Comparison of ENCODE assay signal across 2 cellular contexts in the genomic region with DNA sequence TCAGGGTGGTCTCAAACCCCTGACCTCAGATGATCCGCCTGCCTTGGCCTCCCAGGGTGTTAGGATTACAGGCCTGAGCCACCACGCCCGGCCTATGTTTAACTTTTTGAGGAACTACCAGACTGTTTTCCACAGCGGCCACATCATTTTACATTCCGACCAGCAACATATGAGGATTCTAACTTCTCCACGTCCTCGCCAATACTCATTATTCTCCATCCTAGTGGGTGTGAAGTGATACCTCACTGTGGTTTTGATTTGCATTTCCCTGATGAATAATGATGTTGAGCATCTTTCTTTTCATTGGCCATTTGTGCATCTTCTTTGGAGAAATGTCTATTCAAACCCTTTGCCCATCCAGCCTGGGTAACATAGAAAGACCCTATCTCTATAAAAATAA.
A peak's percentile ranks its signal among the peaks of the same experiment; 100 is the strongest.
TF ChIP-seq lines count a peak whose summit lies in the region.

No MANE protein-coding gene starts in this region.

TF ChIP-seq in GM12891, 5 proteins besides CTCF, POLR2A, EP300 and RAD21:
- TF ChIP-seq PAX5 (IDR thresholded peaks at IDR 0.05; ENCODE audit: insufficient read depth, low read length, severe bottlenecking) (no peak), SPI1 (IDR thresholded peaks at IDR 0.05; ENCODE audit: low read depth, low read length) (no peak), POU2F2 (IDR thresholded peaks at IDR 0.05; ENCODE audit: low read depth, low read length) (peak; percentile 83), POLR2AphosphoS5 (IDR thresholded peaks at IDR 0.05; ENCODE audit: low read depth, low read length) (no peak), TAF1 (IDR thresholded peaks at IDR 0.05; ENCODE audit: low read depth, low read length) (no peak)
TF ChIP-seq in GM12891: peak in this region for 1.

TF ChIP-seq in GM12878, 131 proteins besides CTCF, POLR2A, EP300 and RAD21:
- TF ChIP-seq MEF2A (IDR thresholded peaks at IDR 0.05; ENCODE audit: insufficient read depth, low read depth, low read length) (no peak), DPF2 (IDR thresholded peaks at IDR 0.05) (peak; percentile 47; the same call in 1 of the 2 replicates), CBFB (IDR thresholded peaks at IDR 0.05; ENCODE audit: low read depth) (peak; percentile 20; the same call in 1 of the 2 replicates), IKZF2 (IDR thresholded peaks at IDR 0.05) (peak; percentile 75), NR2F1 (conservative IDR thresholded peaks at IDR 0.05) (peak; percentile 28; the same call in 1 of the 2 replicates), BHLHE40 (IDR thresholded peaks at IDR 0.05; ENCODE audit: borderline replicate concordance in 1 of 2, low read depth in 2 of 2, low read length in 1 of 2) (0 out of 4 replicates have a peak, but pooled peaks of 1 of the 2 experiments have one; percentile 12), ATF7 (IDR thresholded peaks at IDR 0.05; ENCODE audit: low read depth) (no peak), MTA2 (IDR thresholded peaks at IDR 0.05; ENCODE audit: low read depth) (peak; percentile 66; the same call in 1 of the 2 replicates), EED (IDR thresholded peaks at IDR 0.05; ENCODE audit: low read depth) (0 out of 2 replicates have a peak, but pooled peaks have one; percentile 31), MYC (IDR thresholded peaks at IDR 0.05; ENCODE audit: insufficient read depth, insufficient read length, insufficient replicate concordance, low read length, severe bottlenecking) (no peak), MEF2B (IDR thresholded peaks at IDR 0.05; ENCODE audit: partially characterized antibody, poor library complexity, severe bottlenecking) (peak; percentile 34), IKZF1 (conservative IDR thresholded peaks at IDR 0.05) (peak; percentile 71), RUNX3 (IDR thresholded peaks at IDR 0.05; ENCODE audit: low read length) (peak; percentile 79), ZNF274 (IDR thresholded peaks at IDR 0.05; ENCODE audit: insufficient read depth, insufficient read length) (no peak), POU2F2 (IDR thresholded peaks at IDR 0.05; ENCODE audit: borderline replicate concordance, low read depth, low read length) (peak; percentile 94), MXI1 (IDR thresholded peaks at IDR 0.05; ENCODE audit: low read depth, low read length) (no peak), NBN (IDR thresholded peaks at IDR 0.05) (no peak), MYB (IDR thresholded peaks at IDR 0.05; ENCODE audit: borderline replicate concordance, low read depth, low read length) (no peak)
- TF ChIP-seq, protein P1, sequence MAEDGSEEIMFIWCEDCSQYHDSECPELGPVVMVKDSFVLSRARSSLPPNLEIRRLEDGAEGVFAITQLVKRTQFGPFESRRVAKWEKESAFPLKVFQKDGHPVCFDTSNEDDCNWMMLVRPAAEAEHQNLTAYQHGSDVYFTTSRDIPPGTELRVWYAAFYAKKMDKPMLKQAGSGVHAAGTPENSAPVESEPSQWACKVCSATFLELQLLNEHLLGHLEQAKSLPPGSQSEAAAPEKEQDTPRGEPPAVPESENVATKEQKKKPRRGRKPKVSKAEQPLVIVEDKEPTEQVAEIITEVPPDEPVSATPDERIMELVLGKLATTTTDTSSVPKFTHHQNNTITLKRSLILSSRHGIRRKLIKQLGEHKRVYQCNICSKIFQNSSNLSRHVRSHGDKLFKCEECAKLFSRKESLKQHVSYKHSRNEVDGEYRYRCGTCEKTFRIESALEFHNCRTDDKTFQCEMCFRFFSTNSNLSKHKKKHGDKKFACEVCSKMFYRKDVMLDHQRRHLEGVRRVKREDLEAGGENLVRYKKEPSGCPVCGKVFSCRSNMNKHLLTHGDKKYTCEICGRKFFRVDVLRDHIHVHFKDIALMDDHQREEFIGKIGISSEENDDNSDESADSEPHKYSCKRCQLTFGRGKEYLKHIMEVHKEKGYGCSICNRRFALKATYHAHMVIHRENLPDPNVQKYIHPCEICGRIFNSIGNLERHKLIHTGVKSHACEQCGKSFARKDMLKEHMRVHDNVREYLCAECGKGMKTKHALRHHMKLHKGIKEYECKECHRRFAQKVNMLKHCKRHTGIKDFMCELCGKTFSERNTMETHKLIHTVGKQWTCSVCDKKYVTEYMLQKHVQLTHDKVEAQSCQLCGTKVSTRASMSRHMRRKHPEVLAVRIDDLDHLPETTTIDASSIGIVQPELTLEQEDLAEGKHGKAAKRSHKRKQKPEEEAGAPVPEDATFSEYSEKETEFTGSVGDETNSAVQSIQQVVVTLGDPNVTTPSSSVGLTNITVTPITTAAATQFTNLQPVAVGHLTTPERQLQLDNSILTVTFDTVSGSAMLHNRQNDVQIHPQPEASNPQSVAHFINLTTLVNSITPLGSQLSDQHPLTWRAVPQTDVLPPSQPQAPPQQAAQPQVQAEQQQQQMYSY (CRISPR knock-in tag; IDR thresholded peaks at IDR 0.05) = no peak
- TF ChIP-seq, protein P2, sequence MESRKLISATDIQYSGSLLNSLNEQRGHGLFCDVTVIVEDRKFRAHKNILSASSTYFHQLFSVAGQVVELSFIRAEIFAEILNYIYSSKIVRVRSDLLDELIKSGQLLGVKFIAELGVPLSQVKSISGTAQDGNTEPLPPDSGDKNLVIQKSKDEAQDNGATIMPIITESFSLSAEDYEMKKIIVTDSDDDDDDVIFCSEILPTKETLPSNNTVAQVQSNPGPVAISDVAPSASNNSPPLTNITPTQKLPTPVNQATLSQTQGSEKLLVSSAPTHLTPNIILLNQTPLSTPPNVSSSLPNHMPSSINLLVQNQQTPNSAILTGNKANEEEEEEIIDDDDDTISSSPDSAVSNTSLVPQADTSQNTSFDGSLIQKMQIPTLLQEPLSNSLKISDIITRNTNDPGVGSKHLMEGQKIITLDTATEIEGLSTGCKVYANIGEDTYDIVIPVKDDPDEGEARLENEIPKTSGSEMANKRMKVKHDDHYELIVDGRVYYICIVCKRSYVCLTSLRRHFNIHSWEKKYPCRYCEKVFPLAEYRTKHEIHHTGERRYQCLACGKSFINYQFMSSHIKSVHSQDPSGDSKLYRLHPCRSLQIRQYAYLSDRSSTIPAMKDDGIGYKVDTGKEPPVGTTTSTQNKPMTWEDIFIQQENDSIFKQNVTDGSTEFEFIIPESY (IDR thresholded peaks at IDR 0.05) = no peak
- TF ChIP-seq, protein P3, sequence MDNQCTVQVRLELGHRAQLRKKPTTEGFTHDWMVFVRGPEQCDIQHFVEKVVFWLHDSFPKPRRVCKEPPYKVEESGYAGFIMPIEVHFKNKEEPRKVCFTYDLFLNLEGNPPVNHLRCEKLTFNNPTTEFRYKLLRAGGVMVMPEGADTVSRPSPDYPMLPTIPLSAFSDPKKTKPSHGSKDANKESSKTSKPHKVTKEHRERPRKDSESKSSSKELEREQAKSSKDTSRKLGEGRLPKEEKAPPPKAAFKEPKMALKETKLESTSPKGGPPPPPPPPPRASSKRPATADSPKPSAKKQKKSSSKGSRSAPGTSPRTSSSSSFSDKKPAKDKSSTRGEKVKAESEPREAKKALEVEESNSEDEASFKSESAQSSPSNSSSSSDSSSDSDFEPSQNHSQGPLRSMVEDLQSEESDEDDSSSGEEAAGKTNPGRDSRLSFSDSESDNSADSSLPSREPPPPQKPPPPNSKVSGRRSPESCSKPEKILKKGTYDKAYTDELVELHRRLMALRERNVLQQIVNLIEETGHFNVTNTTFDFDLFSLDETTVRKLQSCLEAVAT (IDR thresholded peaks at IDR 0.05) = peak; percentile 42; the same call in 1 of the 2 replicates
- TF ChIP-seq, protein P4, sequence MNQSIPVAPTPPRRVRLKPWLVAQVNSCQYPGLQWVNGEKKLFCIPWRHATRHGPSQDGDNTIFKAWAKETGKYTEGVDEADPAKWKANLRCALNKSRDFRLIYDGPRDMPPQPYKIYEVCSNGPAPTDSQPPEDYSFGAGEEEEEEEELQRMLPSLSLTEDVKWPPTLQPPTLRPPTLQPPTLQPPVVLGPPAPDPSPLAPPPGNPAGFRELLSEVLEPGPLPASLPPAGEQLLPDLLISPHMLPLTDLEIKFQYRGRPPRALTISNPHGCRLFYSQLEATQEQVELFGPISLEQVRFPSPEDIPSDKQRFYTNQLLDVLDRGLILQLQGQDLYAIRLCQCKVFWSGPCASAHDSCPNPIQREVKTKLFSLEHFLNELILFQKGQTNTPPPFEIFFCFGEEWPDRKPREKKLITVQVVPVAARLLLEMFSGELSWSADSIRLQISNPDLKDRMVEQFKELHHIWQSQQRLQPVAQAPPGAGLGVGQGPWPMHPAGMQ (IDR thresholded peaks at IDR 0.05; ENCODE audit: borderline replicate concordance) = no peak
- TF ChIP-seq, protein P5, sequence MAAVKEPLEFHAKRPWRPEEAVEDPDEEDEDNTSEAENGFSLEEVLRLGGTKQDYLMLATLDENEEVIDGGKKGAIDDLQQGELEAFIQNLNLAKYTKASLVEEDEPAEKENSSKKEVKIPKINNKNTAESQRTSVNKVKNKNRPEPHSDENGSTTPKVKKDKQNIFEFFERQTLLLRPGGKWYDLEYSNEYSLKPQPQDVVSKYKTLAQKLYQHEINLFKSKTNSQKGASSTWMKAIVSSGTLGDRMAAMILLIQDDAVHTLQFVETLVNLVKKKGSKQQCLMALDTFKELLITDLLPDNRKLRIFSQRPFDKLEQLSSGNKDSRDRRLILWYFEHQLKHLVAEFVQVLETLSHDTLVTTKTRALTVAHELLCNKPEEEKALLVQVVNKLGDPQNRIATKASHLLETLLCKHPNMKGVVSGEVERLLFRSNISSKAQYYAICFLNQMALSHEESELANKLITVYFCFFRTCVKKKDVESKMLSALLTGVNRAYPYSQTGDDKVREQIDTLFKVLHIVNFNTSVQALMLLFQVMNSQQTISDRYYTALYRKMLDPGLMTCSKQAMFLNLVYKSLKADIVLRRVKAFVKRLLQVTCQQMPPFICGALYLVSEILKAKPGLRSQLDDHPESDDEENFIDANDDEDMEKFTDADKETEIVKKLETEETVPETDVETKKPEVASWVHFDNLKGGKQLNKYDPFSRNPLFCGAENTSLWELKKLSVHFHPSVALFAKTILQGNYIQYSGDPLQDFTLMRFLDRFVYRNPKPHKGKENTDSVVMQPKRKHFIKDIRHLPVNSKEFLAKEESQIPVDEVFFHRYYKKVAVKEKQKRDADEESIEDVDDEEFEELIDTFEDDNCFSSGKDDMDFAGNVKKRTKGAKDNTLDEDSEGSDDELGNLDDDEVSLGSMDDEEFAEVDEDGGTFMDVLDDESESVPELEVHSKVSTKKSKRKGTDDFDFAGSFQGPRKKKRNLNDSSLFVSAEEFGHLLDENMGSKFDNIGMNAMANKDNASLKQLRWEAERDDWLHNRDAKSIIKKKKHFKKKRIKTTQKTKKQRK (IDR thresholded peaks at IDR 0.05; ENCODE audit: low read depth, low read length) = no peak
